ENCODE assay signal across 8 cellular contexts in the genomic region with DNA sequence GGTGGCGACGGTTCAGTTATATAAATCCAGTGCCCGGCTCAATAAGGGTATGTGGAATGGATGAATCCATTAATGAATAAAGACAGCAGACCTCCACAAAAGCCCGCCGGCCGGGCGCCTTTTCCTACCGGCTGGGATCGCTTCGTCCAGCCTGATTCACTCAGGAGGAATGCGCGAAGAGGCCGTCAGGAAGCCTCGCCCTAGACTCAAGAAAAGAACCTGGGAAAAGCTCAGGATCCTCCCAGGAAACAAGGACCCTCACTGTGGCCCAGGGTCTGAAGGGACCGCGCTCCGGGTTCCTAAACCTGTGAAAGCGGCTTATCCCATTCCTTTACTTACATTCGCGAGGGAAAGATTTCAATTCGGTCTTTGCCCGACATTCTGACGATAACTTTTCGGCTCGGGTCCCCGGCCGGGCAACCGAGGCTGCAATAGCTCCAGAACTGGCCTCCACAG. TPM values are rescaled to one million over a fixed set of nuclear protein-coding genes. Genes with fewer than 3 reads are reported as not detected.
A peak's percentile ranks its signal among the peaks of the same experiment; 100 is the strongest.
DNase-seq lines count a peak whose midpoint lies in the region; ATAC-seq and TF ChIP-seq lines count a peak whose summit lies in the region.

No MANE protein-coding gene starts in this region.

- H3K14ac ChIP-seq in neuronal stem cell (ENCODE audit: low read length): no peak overlapping the region

- H3K9me3 ChIP-seq in neuronal stem cell (replicated peaks in 1 of 2; ENCODE audit: control insufficient read depth in 2 of 2, insufficient read depth in 1 of 2, low read depth in 1 of 2, low read length in 2 of 2): no peaks in the 10 kb centered on the region

- no peak overlapping the region for H2BK15ac ChIP-seq in neuronal stem cell (ENCODE audit: low read length)

- H3K23ac ChIP-seq in neuronal stem cell (ENCODE audit: low read depth, low read length, poor library complexity): no peak overlapping the region

- no peak overlapping the region for H3K27ac ChIP-seq in neuronal stem cell (replicated peaks; ENCODE audit: low read length)

- peaks cover 2% of the 10 kb centered on the region for H3K79me1 ChIP-seq in neuronal stem cell (ENCODE audit: low read depth, low read length)

- H3K4me2 ChIP-seq in neuronal stem cell (ENCODE audit: insufficient read depth, low read length, poor library complexity, severe bottlenecking): peak overlapping the region; percentile 89

- ATAC-seq in GM21786 (IDR thresholded peaks at IDR 0.05; ENCODE audit: unreplicated experiment) (peak; percentile 1), GM18907 (IDR thresholded peaks at IDR 0.05; ENCODE audit: unreplicated experiment) (no peak), GM19467 (IDR thresholded peaks at IDR 0.05; ENCODE audit: unreplicated experiment) (no peak)

- peak overlapping the region; percentile 15 for H3K9ac ChIP-seq in neuronal stem cell (ENCODE audit: low read depth, low read length, poor library complexity)

- H2BK12ac ChIP-seq in neuronal stem cell (ENCODE audit: low read length): no peak overlapping the region

- H2AFZ ChIP-seq in neuronal stem cell (ENCODE audit: low read length): peak overlapping the region; percentile 88

- TF ChIP-seq CTCF in AG10803 (conservative IDR thresholded peaks at IDR 0.05; ENCODE audit: low read length): no peak
- no peak for TF ChIP-seq CTCF in GM20000 (IDR thresholded peaks at IDR 0.05; ENCODE audit: extremely low read depth, missing control alignments)

- no peak overlapping the region for H2BK120ac ChIP-seq in neuronal stem cell (ENCODE audit: low read depth, low read length)

- H3K4me3 ChIP-seq in AG10803 (ENCODE audit: low read length): peak overlapping the region; percentile 95
- peak overlapping the region; percentile 62 to 95 for H3K4me3 ChIP-seq in neuronal stem cell (ENCODE audit: low read length in 2 of 2)

- no peak overlapping the region for H3K4ac ChIP-seq in neuronal stem cell (ENCODE audit: low read length)

- no CpG with 5 or more reads among the region's 28 CpGs for WGBS in neuronal stem cell (ENCODE audit: extremely low coverage in 2 of 2, insufficient read length in 2 of 2, insufficient replicate concordance in 1 of 2), 2 donors

- H3K36me3 ChIP-seq in neuronal stem cell (replicated peaks in 1 of 2; ENCODE audit: control insufficient read depth in 2 of 2, insufficient read depth in 2 of 2, low read length in 2 of 2): peaks cover 0 to 42% of the 10 kb centered on the region in 2 donors

- peaks cover 4 to 17% of the 10 kb centered on the region in 2 donors for H3K4me1 ChIP-seq in neuronal stem cell (ENCODE audit: control insufficient read depth in 2 of 2, insufficient read depth in 1 of 2, low read depth in 1 of 2, low read length in 2 of 2)

- no peak overlapping the region for H4K8ac ChIP-seq in neuronal stem cell (ENCODE audit: low read depth, low read length)

- no peak overlapping the region for H2AK5ac ChIP-seq in neuronal stem cell (ENCODE audit: low read depth, low read length)

- H3K18ac ChIP-seq in neuronal stem cell (ENCODE audit: low read length): no peak overlapping the region

- no peak overlapping the region for H4K91ac ChIP-seq in neuronal stem cell (ENCODE audit: low read depth, low read length, poor library complexity)

- H2BK5ac ChIP-seq in neuronal stem cell (ENCODE audit: low read length): no peak overlapping the region

- DNase-seq in AG10803 (ENCODE audit: low read depth) (peak; percentile 64), SW480 (ENCODE audit: low spot score) (peak; percentile 55), fibroblast of gingiva (ENCODE audit: low read depth) (peak; percentile 19), neuronal stem cell (ENCODE audit: low spot score) (no peak), GM20000 (ENCODE audit: low spot score) (no peak)

- no peaks in the 10 kb centered on the region for H3K27me3 ChIP-seq in neuronal stem cell (ENCODE audit: control insufficient read depth in 3 of 3, insufficient read depth in 3 of 3, low read depth in 1 of 3, low read length in 3 of 3)

RNA-seq across cellular contexts. Expression of gene ATP6V1D, which starts 0.3 kb away (rescaled TPM):
- polyA plus RNA-seq in neuronal stem cell (2013, experiment 1 of 2): 42.4 TPM
- polyA plus RNA-seq in neuronal stem cell (2013, experiment 2 of 2): 42.0 TPM

RNA-seq across cellular contexts. Expression of gene EIF2S1, which starts 0.8 kb away (rescaled TPM):
- polyA plus RNA-seq in neuronal stem cell (2013, experiment 1 of 2): 36.7 TPM
- polyA plus RNA-seq in neuronal stem cell (2013, experiment 2 of 2): 33.0 TPM

RNA-seq across cellular contexts. Expression of gene PLEK2, which starts 52.6 kb away (rescaled TPM):
- 0.07 TPM for polyA plus RNA-seq in neuronal stem cell (2013, experiment 1 of 2)
- polyA plus RNA-seq in neuronal stem cell (2013, experiment 2 of 2): 0.06 TPM

Comparison
In these comparisons a context has a peak if more than half of its experiments do, and no peak if none do; other contexts are left out.
1. DNase-seq: peak in AG10803 (single experiment), SW480 (single experiment) and fibroblast of gingiva (single experiment); none in neuronal stem cell (single experiment) and GM20000 (single experiment).